Comparison of ENCODE assay signal across 10 cellular contexts in the genomic region with DNA sequence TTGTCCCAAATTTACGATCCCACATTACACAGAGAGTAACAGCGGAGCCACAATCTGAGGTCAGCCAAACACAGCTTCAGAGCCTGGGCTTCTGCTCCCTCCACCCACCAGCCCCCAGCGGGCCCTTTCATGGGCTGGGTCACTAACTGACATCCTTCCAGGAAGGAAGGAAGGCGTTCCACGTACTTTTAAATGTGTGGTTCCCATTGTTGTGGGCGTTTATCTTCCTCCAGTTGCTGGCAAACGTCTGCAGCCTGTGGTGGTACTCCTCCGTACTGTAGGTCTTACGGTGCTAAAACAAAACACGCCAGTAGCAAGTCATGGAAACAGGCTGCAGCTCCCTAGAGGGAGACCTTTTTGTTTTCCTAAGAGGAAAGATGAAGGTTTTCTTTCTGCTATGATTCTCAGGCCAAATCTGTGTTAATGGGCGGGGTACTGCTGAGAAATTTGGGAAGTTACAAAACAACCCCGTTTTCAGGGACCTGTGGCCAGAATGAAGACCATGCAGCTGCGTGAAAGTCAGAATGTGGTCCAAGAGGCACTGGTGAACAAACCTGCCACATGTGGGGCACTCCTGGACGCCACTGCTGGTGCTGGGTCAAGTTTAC. TPM values are rescaled to one million over a fixed set of nuclear protein-coding genes. Genes with fewer than 3 reads are reported as not detected.
DNase-seq lines count a peak whose midpoint lies in the region; ATAC-seq, FAIRE-seq and TF ChIP-seq lines count a peak whose summit lies in the region.
"Had no signal": no experiment of that assay in that cellular context is flagged by ENCODE, and none has a peak within 500 bp of the region (broad histone marks: within the 10 kb centered on the region; RNA-seq: fewer than 3 reads in every experiment).

No MANE protein-coding gene starts in this region.

- H3K27me3 ChIP-seq in testis, result no peaks in the 10 kb centered on the region

- CTCF ChIA-PET in activated CD4-positive, alpha-beta memory T cell treated with anti-CD3 and anti-CD28 coated beads, Interleukin-2, amount 10 ng/mL, durations not matched to agents 7 days and 5 days (lab: Charles Lee), result interaction anchor here (1.4 to 2.0 kb wide), 2 partner anchors 42 to 247 kb away, joined by 3 to 6 read pairs; no protein-coding TSS in a partner anchor

- H3K9me3 ChIP-seq in testis, result no peaks in the 10 kb centered on the region

- FAIRE-seq in D721Med (lab: Jason Lieb, UNC), result no peak

- H3K27ac ChIP-seq in testis, result peak overlapping the region in 1 of 2 donors; percentile 67
- H3K27ac ChIP-seq: SK-N-MC had no signal

- H3K36me3 ChIP-seq in testis (ENCODE audit: low read depth, missing control alignments), result no peaks in the 10 kb centered on the region

- peak; percentile 32 to 40 for DNase-seq in activated T-cell treated with anti-CD3 and anti-CD28 coated beads, Interleukin-2, amount 50 U/mL, for 48 hours
- DNase-seq in activated T-cell treated with anti-CD3 and anti-CD28 coated beads for 4 hours (no peak), left ventricle myocardium superior (peak; percentile 69), testis (peak; percentile 50), NCI-H345 (lab: John Stamatoyannopoulos, UW) (no peak), activated gamma-delta T cell (lab: John Stamatoyannopoulos, UW) (no peak), D721Med (ENCODE audit: insufficient read length, low spot score) (no peak)
- DNase-seq in activated CD4-positive, alpha-beta memory T cell treated with anti-CD3 and anti-CD28 coated beads, Interleukin-2, amount 10 ng/mL, durations not matched to agents 7 days and 5 days, result peak; percentile 68
- DNase-seq: NCI-H187 had no signal

- TF ChIP-seq POLR2A in testis (IDR thresholded peaks at IDR 0.05), result no peak

- WGBS in testis, 2 donors, result 31 to 40% methylated on average over 11 to 14 of the region's 14 CpGs

- no peaks in the 10 kb centered on the region for H3K9me3 Mint-ChIP-seq in activated CD4-positive, alpha-beta memory T cell treated with anti-CD3 and anti-CD28 coated beads, Interleukin-2, amount 10 ng/mL, durations not matched to agents 7 days and 5 days

- no peaks in the 10 kb centered on the region for H3K27me3 Mint-ChIP-seq in activated CD4-positive, alpha-beta memory T cell treated with anti-CD3 and anti-CD28 coated beads, Interleukin-2, amount 10 ng/mL, durations not matched to agents 7 days and 5 days

- peaks cover 20% of the 10 kb centered on the region for H3K4me1 ChIP-seq in testis

- H3K36me3 Mint-ChIP-seq in activated CD4-positive, alpha-beta memory T cell treated with anti-CD3 and anti-CD28 coated beads, Interleukin-2, amount 10 ng/mL, durations not matched to agents 7 days and 5 days (ENCODE audit: low read depth), result peaks cover 76% of the 10 kb centered on the region

- peak; percentile 75 for ATAC-seq in left ventricle myocardium superior

- H3K4me3 ChIP-seq in testis, result no peak overlapping the region
- H3K4me3 ChIP-seq: SK-N-MC had no signal

- intact Hi-C loops in left ventricle myocardium superior (cut with micrococcal nuclease) (no loop called here), testis (cut with DNase I; ENCODE audit: low total_unique reads) (no loop called here)

- H3K4me3 Mint-ChIP-seq in activated CD4-positive, alpha-beta memory T cell treated with anti-CD3 and anti-CD28 coated beads, Interleukin-2, amount 10 ng/mL, durations not matched to agents 7 days and 5 days, result peak overlapping the region; percentile 77

- no peak for TF ChIP-seq CTCF in testis (IDR thresholded peaks at IDR 0.05)
- TF ChIP-seq CTCF in D721Med (IDR thresholded peaks at IDR 0.05; ENCODE audit: insufficient read depth, missing control alignments), result no peak

- H3K4me1 Mint-ChIP-seq in activated CD4-positive, alpha-beta memory T cell treated with anti-CD3 and anti-CD28 coated beads, Interleukin-2, amount 10 ng/mL, durations not matched to agents 7 days and 5 days, result peaks cover 74% of the 10 kb centered on the region

- H3K27ac Mint-ChIP-seq in activated CD4-positive, alpha-beta memory T cell treated with anti-CD3 and anti-CD28 coated beads, Interleukin-2, amount 10 ng/mL, durations not matched to agents 7 days and 5 days, result peak overlapping the region; percentile 90

- POLR2A ChIA-PET in activated CD4-positive, alpha-beta memory T cell treated with anti-CD3 and anti-CD28 coated beads, Interleukin-2, amount 10 ng/mL, durations not matched to agents 7 days and 5 days (lab: Charles Lee), result interaction anchor here (1.0 to 2.3 kb wide), 5 partner anchors 11 to 63 kb away, joined by 3 to 12 read pairs (median 6); no protein-coding TSS in a partner anchor

RNA-seq across cellular contexts. Expression of a gene that starts 7.6 kb away (rescaled TPM):
- 100 to 1,000 TPM; 257 to 273 TPM for total RNA-seq in activated CD4-positive, alpha-beta memory T cell treated with anti-CD3 and anti-CD28 coated beads, Interleukin-2, amount 10 ng/mL, durations not matched to agents 7 days and 5 days
- total RNA-seq in left ventricle myocardium superior, result 72.3 TPM
- total RNA-seq in testis, result 10 to 100 TPM; 44.3 to 45.6 TPM
- polyA plus RNA-seq in testis (ENCODE audit: insufficient read depth, low read depth, low replicate concordance), result 152 TPM

Comparison
In these comparisons a context has a peak if more than half of its experiments do, and no peak if none do; other contexts are left out.
1. DNase-seq: peak in activated T-cell treated with anti-CD3 and anti-CD28 coated beads, Interleukin-2, amount 50 U/mL, for 48 hours (2 of 2), activated CD4-positive, alpha-beta memory T cell treated with anti-CD3 and anti-CD28 coated beads, Interleukin-2, amount 10 ng/mL, durations not matched to agents 7 days and 5 days (single experiment), left ventricle myocardium superior (single experiment) and testis (single experiment); none in activated T-cell treated with anti-CD3 and anti-CD28 coated beads for 4 hours (single experiment), NCI-H345 (single experiment), activated gamma-delta T cell (single experiment) and D721Med (single experiment).